ENCODE assay signal across 7 cellular contexts in the genomic region with DNA sequence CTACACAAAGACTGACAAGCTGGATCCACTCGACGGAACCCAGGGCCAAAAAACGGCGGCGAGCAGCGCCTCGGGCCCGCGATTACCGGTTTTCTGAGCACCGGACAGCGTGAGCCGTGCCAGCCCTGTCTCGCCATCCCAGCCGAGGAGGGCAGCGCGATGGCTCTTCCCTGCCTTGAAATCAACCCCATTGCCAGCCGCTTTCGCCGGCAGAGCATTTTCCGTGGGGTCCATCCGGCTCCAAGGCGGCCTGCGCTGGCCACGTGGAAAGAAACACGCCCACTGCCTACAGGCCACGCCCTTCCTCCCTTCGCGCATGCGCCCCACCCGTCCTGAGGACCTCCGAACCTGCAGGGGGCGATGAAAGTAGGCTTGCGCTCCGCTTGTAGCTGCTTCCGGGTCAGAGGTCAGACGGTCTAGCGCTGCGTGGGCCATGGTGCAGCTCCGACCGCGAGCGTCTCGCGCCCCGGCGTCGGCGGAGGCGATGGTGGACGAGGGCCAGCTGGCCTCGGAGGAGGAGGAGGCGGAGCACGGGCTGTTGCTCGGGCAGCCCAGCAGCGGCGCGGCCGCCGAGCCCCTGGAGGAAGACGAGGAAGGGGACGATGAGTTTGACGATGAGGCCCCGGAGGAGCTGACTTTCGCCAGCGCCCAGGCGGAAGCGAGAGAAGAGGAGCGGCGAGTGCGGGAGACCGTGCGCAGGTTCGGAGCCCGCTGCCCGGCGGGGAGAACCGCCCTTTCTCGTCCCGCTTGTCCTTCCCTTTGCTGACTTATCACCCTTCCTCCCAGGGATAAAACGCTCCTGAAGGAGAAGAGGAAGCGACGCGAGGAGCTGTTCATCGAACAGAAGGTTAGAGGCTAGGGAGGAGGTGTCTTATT. TPM values are rescaled to one million over a fixed set of nuclear protein-coding genes. Genes with fewer than 3 reads are reported as not detected.
A peak's percentile ranks its signal among the peaks of the same experiment; 100 is the strongest.
DNase-seq lines count a peak whose midpoint lies in the region; ATAC-seq, FAIRE-seq and TF ChIP-seq lines count a peak whose summit lies in the region.

A gene (plus strand): TSS at position 410 of the 876 bp plus-strand sequence. CDS start 24 bp downstream, at position 434.

- no peaks in the 10 kb centered on the region for H3K9me3 ChIP-seq in astrocyte (ENCODE audit: insufficient read depth, low read depth, low read length)

- H3K27ac Mint-ChIP-seq in T-helper 2 cell treated with Interferon-gamma antibody and Interleukin-4, amounts not matched to agents 5 μg/mL and 100 μg/mL, for 36 hours, result peak within 1 kb of the TSS; percentile 94
- peak within 1 kb of the TSS; percentile 91 for H3K27ac Mint-ChIP-seq in astrocyte (ENCODE audit: unreplicated experiment)

- no peaks in the 10 kb centered on the region for H3K27me3 Mint-ChIP-seq in T-helper 2 cell treated with Interferon-gamma antibody and Interleukin-4, amounts not matched to agents 5 μg/mL and 100 μg/mL, for 36 hours (ENCODE audit: low read depth)
- no peaks in the 10 kb centered on the region for H3K27me3 Mint-ChIP-seq in astrocyte (ENCODE audit: low read depth, unreplicated experiment)

- ATAC-seq in GM18502 (IDR thresholded peaks at IDR 0.05; ENCODE audit: poor library complexity, unreplicated experiment), result peak; percentile 90
- peak; percentile 95 for ATAC-seq in HG02970 (IDR thresholded peaks at IDR 0.05; ENCODE audit: low FRiP score, unreplicated experiment)

- peaks cover 13% of the 10 kb centered on the region for H3K4me1 ChIP-seq in astrocyte (ENCODE audit: insufficient read depth, low read length)

- H3K4me1 Mint-ChIP-seq in T-helper 2 cell treated with Interferon-gamma antibody and Interleukin-4, amounts not matched to agents 5 μg/mL and 100 μg/mL, for 36 hours (ENCODE audit: low read depth), result peaks cover 37% of the 10 kb centered on the region
- peaks cover 20% of the 10 kb centered on the region for H3K4me1 Mint-ChIP-seq in astrocyte (ENCODE audit: low read depth, unreplicated experiment)

- H2AFZ ChIP-seq in astrocyte (ENCODE audit: low read depth, low read length), result peak within 1 kb of the TSS; percentile 93

- H3K36me3 ChIP-seq in astrocyte (ENCODE audit: insufficient read depth, low read length), result peaks cover 27% of the 10 kb centered on the region

- no peaks in the 10 kb centered on the region for H3K9me3 Mint-ChIP-seq in T-helper 2 cell treated with Interferon-gamma antibody and Interleukin-4, amounts not matched to agents 5 μg/mL and 100 μg/mL, for 36 hours
- no peaks in the 10 kb centered on the region for H3K9me3 Mint-ChIP-seq in astrocyte (ENCODE audit: unreplicated experiment)

- H3K4me2 ChIP-seq in astrocyte (ENCODE audit: low read length), result peak within 1 kb of the TSS; percentile 88

- peaks cover 39% of the 10 kb centered on the region for H3K36me3 Mint-ChIP-seq in T-helper 2 cell treated with Interferon-gamma antibody and Interleukin-4, amounts not matched to agents 5 μg/mL and 100 μg/mL, for 36 hours (ENCODE audit: low read depth)
- peaks cover 4% of the 10 kb centered on the region for H3K36me3 Mint-ChIP-seq in astrocyte (ENCODE audit: low read depth, unreplicated experiment)

- DNase-seq in NCI-H1930 (lab: John Stamatoyannopoulos, UW), result peak; percentile 94 to 97
- peak; percentile 98 for DNase-seq in T-helper 2 cell treated with Interferon-gamma antibody and Interleukin-4, amounts not matched to agents 5 μg/mL and 100 μg/mL, for 36 hours (ENCODE audit: low spot score)
- peak; percentile 95 for DNase-seq in astrocyte (ENCODE audit: low read depth)
- peak; percentile 95 for DNase-seq in hepatic stellate cell (ENCODE audit: low spot score)
- peak; percentile 94 for DNase-seq in renal cortical epithelial cell (ENCODE audit: low read depth)

- peak; percentile 47 for FAIRE-seq in astrocyte (lab: Jason Lieb, UNC)

- peaks cover 30% of the 10 kb centered on the region for H4K20me1 ChIP-seq in astrocyte (ENCODE audit: insufficient read depth, low read length)

- peak; percentile 69 for TF ChIP-seq CTCF in astrocyte (IDR thresholded peaks at IDR 0.05; ENCODE audit: insufficient read depth, low read depth, low read length)

- peak within 1 kb of the TSS; percentile 97 for H3K4me3 ChIP-seq in astrocyte (ENCODE audit: insufficient read depth, low read depth, low read length)

- peak within 1 kb of the TSS; percentile 96 for H3K27ac ChIP-seq in astrocyte (ENCODE audit: low read depth, low read length)

- no peaks in the 10 kb centered on the region for H3K27me3 ChIP-seq in astrocyte (ENCODE audit: insufficient read depth, low read length)

- peak within 1 kb of the TSS; percentile 91 for H3K4me3 Mint-ChIP-seq in T-helper 2 cell treated with Interferon-gamma antibody and Interleukin-4, amounts not matched to agents 5 μg/mL and 100 μg/mL, for 36 hours
- peak within 1 kb of the TSS; percentile 94 for H3K4me3 Mint-ChIP-seq in astrocyte (ENCODE audit: unreplicated experiment)

- H3K9ac ChIP-seq in astrocyte (ENCODE audit: low read length), result peak within 1 kb of the TSS; percentile 96

- H3K79me2 ChIP-seq in astrocyte (ENCODE audit: insufficient read depth, low read length), result peaks cover 46% of the 10 kb centered on the region

RNA-seq across cellular contexts. Expression of the gene that starts here (rescaled TPM):
- total RNA-seq in astrocyte (62.0 and 63.7 TPM in 2 replicates), renal cortical epithelial cell (76.8 and 81.1 TPM in 2 replicates)

Comparison
In these comparisons a context has a peak if more than half of its experiments do, and no peak if none do; other contexts are left out.
1. Peak in every context shown above with its lines: DNase-seq, ATAC-seq, H3K4me3 ChIP-seq and H3K27ac ChIP-seq.